Comparison of ENCODE assay signal across 31 cellular contexts in the genomic region with DNA sequence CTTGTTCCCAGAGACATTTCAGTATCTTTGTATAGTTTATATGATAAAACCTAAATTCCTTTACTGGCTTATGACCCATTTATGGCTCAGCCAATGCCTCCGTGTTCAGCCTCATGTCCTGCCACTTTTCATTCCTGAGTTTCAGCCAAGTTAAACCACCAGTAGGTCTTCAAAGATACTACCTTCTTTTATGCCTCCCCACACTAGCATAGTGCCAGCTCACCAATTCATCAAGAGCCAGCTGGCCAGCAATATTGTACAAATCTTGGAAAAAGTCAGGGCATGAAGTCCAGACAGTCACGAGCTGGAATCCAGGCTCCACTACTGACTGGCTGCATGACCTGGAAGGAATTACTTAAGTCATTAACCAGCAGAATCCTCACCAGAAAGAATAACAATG.
"Had no signal": no experiment of that assay in that cellular context is flagged by ENCODE, and none has a peak within 500 bp of the region (broad histone marks: within the 10 kb centered on the region; RNA-seq: fewer than 3 reads in every experiment).

No MANE protein-coding gene starts in this region.

- H3K4me1 Mint-ChIP-seq: activated CD4-positive, alpha-beta T cell treated with anti-CD3 and anti-CD28 coated beads, Interleukin-2, amount 10 ng/mL, durations not matched to agents 24 days and 14 days; activated naive CD8-positive, alpha-beta T cell treated with anti-CD3 and anti-CD28 coated beads, Interleukin-2, amount 10 ng/mL, durations not matched to agents 7 days and 5 days; activated T-helper 17 cell treated with anti-CD3 and anti-CD28 coated beads, Interleukin-2, amount 50 U/mL, for 72 hours had no signal

- DNase-seq: activated CD4-positive, alpha-beta T cell treated with anti-CD3 and anti-CD28 coated beads, Interleukin-2, amount 10 ng/mL, durations not matched to agents 24 days and 14 days; activated CD4-positive, alpha-beta T cell treated with anti-CD3 and anti-CD28 coated beads, Interleukin-2, amount 50 U/mL, for 4 hours; activated CD8-positive, alpha-beta T cell treated with anti-CD3 and anti-CD28 coated beads for 36 hours; activated effector memory CD4-positive, alpha-beta T cell treated with anti-CD3 and anti-CD28 coated beads, Interleukin-2, amount 50 U/mL, for 16 hours; activated naive CD4-positive, alpha-beta T cell; activated naive CD4-positive, alpha-beta T cell treated with anti-CD3 and anti-CD28 coated beads, Interleukin-2, amount 50 U/mL, for 16 hours; activated naive CD8-positive, alpha-beta T cell treated with anti-CD3 and anti-CD28 coated beads, Interleukin-2, amount 10 ng/mL, durations not matched to agents 7 days and 5 days; activated T-cell treated with anti-CD3 and anti-CD28 coated beads, Interleukin-2, amount 50 U/mL, for 1 hour; activated T-cell treated with anti-CD3 and anti-CD28 coated beads, Interleukin-2, amount 50 U/mL, for 72 hours; body of pancreas; Kasumi-1; KG1; MM.1S; MV-4-11; NCI-H1092; NCI-H1417; NCI-H146; NCI-H187; NCI-H2029 treated with DMSO at 0.1 percent for 48 hours; NCI-H2107; NCI-H2171; NCI-H510A; NCI-H526; NCI-H748 treated with DMSO at 0.1 percent for 48 hours; NK-92 treated with Interleukin-12 subunit alpha and Interleukin-12 subunit beta, amount 100 ng/mL, for 24 hours; PC-3; Peyer's patch; RPMI8226 had no signal

- H3K4me3 Mint-ChIP-seq: activated CD4-positive, alpha-beta T cell treated with anti-CD3 and anti-CD28 coated beads, Interleukin-2, amount 10 ng/mL, durations not matched to agents 24 days and 14 days; activated CD8-positive, alpha-beta T cell treated with anti-CD3 and anti-CD28 coated beads for 36 hours; activated naive CD8-positive, alpha-beta T cell treated with anti-CD3 and anti-CD28 coated beads, Interleukin-2, amount 10 ng/mL, durations not matched to agents 7 days and 5 days; activated T-cell treated with anti-CD3 and anti-CD28 coated beads, Interleukin-2, amount 50 U/mL, for 72 hours; activated T-helper 17 cell treated with anti-CD3 and anti-CD28 coated beads, Interleukin-2, amount 50 U/mL, for 72 hours; T-helper 1 cell treated with Interleukin-12 subunit alpha and Interleukin-12 subunit beta and Interleukin-4 antibody, amounts not matched to agents 30 μg/mL and 1 μg/mL, for 36 hours; T-helper 2 cell treated with Interferon-gamma antibody and Interleukin-4, amounts not matched to agents 5 μg/mL and 100 μg/mL, for 36 hours had no signal

- H3K27me3 Mint-ChIP-seq: activated CD4-positive, alpha-beta T cell treated with anti-CD3 and anti-CD28 coated beads, Interleukin-2, amount 10 ng/mL, durations not matched to agents 24 days and 14 days; activated CD8-positive, alpha-beta T cell treated with anti-CD3 and anti-CD28 coated beads for 36 hours; activated naive CD8-positive, alpha-beta T cell treated with anti-CD3 and anti-CD28 coated beads, Interleukin-2, amount 10 ng/mL, durations not matched to agents 7 days and 5 days; activated T-helper 17 cell treated with anti-CD3 and anti-CD28 coated beads, Interleukin-2, amount 50 U/mL, for 72 hours had no signal

- H3K27ac Mint-ChIP-seq: activated CD4-positive, alpha-beta T cell treated with anti-CD3 and anti-CD28 coated beads, Interleukin-2, amount 10 ng/mL, durations not matched to agents 24 days and 14 days; activated CD8-positive, alpha-beta T cell treated with anti-CD3 and anti-CD28 coated beads for 36 hours; activated naive CD8-positive, alpha-beta T cell treated with anti-CD3 and anti-CD28 coated beads, Interleukin-2, amount 10 ng/mL, durations not matched to agents 7 days and 5 days; activated T-cell treated with anti-CD3 and anti-CD28 coated beads, Interleukin-2, amount 50 U/mL, for 72 hours; activated T-helper 17 cell treated with anti-CD3 and anti-CD28 coated beads, Interleukin-2, amount 50 U/mL, for 72 hours; T-helper 1 cell treated with Interleukin-12 subunit alpha and Interleukin-12 subunit beta and Interleukin-4 antibody, amounts not matched to agents 30 μg/mL and 1 μg/mL, for 36 hours; T-helper 2 cell treated with Interferon-gamma antibody and Interleukin-4, amounts not matched to agents 5 μg/mL and 100 μg/mL, for 36 hours had no signal

- H3K9me3 Mint-ChIP-seq: activated naive CD8-positive, alpha-beta T cell treated with anti-CD3 and anti-CD28 coated beads, Interleukin-2, amount 10 ng/mL, durations not matched to agents 7 days and 5 days had no signal

- H3K36me3 Mint-ChIP-seq: activated naive CD8-positive, alpha-beta T cell treated with anti-CD3 and anti-CD28 coated beads, Interleukin-2, amount 10 ng/mL, durations not matched to agents 7 days and 5 days had no signal

- ATAC-seq: activated CD8-positive, alpha-beta T cell treated with anti-CD3 and anti-CD28 coated beads for 36 hours; activated T-cell treated with anti-CD3 and anti-CD28 coated beads, Interleukin-2, amount 50 U/mL, for 72 hours; activated T-helper 17 cell treated with anti-CD3 and anti-CD28 coated beads, Interleukin-2, amount 50 U/mL, for 72 hours; body of pancreas; PC-3 had no signal
